ENCODE assay signal across 33 cellular contexts in genomic region chr4:43130228-43131021, GRCh38.
"Had no signal": no experiment of that assay in that cellular context is flagged by ENCODE, and none has a peak within 500 bp of the region (broad histone marks: within the 10 kb centered on the region; RNA-seq: fewer than 3 reads in every experiment).

No MANE protein-coding gene starts in this region.

- H3K27me3 ChIP-seq: ascending aorta, breast epithelium, cardiac muscle cell, colonic mucosa, dorsolateral prefrontal cortex, esophagus muscularis mucosa, foreskin keratinocyte, gastrocnemius medialis, heart left ventricle had no signal

- H3K4me3 Mint-ChIP-seq: activated CD4-positive, alpha-beta memory T cell treated with anti-CD3 and anti-CD28 coated beads, Interleukin-2, amount 10 ng/mL, durations not matched to agents 7 days and 5 days; activated CD4-positive, alpha-beta T cell treated with anti-CD3 and anti-CD28 coated beads, Interleukin-2, amount 10 ng/mL, durations not matched to agents 7 days and 5 days; activated naive CD4-positive, alpha-beta T cell treated with anti-CD3 and anti-CD28 coated beads, Interleukin-2, amount 10 ng/mL, durations not matched to agents 7 days and 5 days; activated naive CD8-positive, alpha-beta T cell treated with anti-CD3 and anti-CD28 coated beads, Interleukin-2, amount 10 ng/mL, durations not matched to agents 7 days and 5 days; activated T-cell treated with anti-CD3 and anti-CD28 coated beads, Interleukin-2, amount 50 U/mL, for 24 hours; activated T-cell treated with anti-CD3 and anti-CD28 coated beads, Interleukin-2, amount 50 U/mL, for 72 hours; brain; endodermal cell; T-helper 17 cell; T-helper 2 cell treated with Interferon-gamma antibody and Interleukin-4, amounts not matched to agents 5 μg/mL and 100 μg/mL, for 36 hours had no signal

- H3K27ac Mint-ChIP-seq: activated CD4-positive, alpha-beta memory T cell treated with anti-CD3 and anti-CD28 coated beads, Interleukin-2, amount 10 ng/mL, durations not matched to agents 7 days and 5 days; activated CD4-positive, alpha-beta T cell treated with anti-CD3 and anti-CD28 coated beads, Interleukin-2, amount 10 ng/mL, durations not matched to agents 7 days and 5 days; activated naive CD4-positive, alpha-beta T cell treated with anti-CD3 and anti-CD28 coated beads, Interleukin-2, amount 10 ng/mL, durations not matched to agents 7 days and 5 days; activated naive CD4-positive, alpha-beta T cell treated with anti-CD3 and anti-CD28 coated beads, Interleukin-2, amount 50 U/mL, for 72 hours; activated naive CD8-positive, alpha-beta T cell treated with anti-CD3 and anti-CD28 coated beads, Interleukin-2, amount 10 ng/mL, durations not matched to agents 7 days and 5 days; activated T-cell treated with anti-CD3 and anti-CD28 coated beads, Interleukin-2, amount 50 U/mL, for 24 hours; activated T-cell treated with anti-CD3 and anti-CD28 coated beads, Interleukin-2, amount 50 U/mL, for 72 hours; brain; endodermal cell; T-helper 17 cell; T-helper 2 cell treated with Interferon-gamma antibody and Interleukin-4, amounts not matched to agents 5 μg/mL and 100 μg/mL, for 36 hours had no signal

- H3K27me3 Mint-ChIP-seq: activated CD4-positive, alpha-beta memory T cell treated with anti-CD3 and anti-CD28 coated beads, Interleukin-2, amount 10 ng/mL, durations not matched to agents 7 days and 5 days; activated CD4-positive, alpha-beta T cell treated with anti-CD3 and anti-CD28 coated beads, Interleukin-2, amount 10 ng/mL, durations not matched to agents 7 days and 5 days; activated naive CD4-positive, alpha-beta T cell treated with anti-CD3 and anti-CD28 coated beads, Interleukin-2, amount 10 ng/mL, durations not matched to agents 7 days and 5 days; activated naive CD8-positive, alpha-beta T cell treated with anti-CD3 and anti-CD28 coated beads, Interleukin-2, amount 10 ng/mL, durations not matched to agents 7 days and 5 days; activated T-cell treated with anti-CD3 and anti-CD28 coated beads, Interleukin-2, amount 50 U/mL, for 24 hours; brain; T-helper 17 cell had no signal

- H3K36me3 ChIP-seq: ascending aorta, breast epithelium, cardiac muscle cell, colonic mucosa, esophagus muscularis mucosa, gastrocnemius medialis, heart left ventricle had no signal

- H3K9me3 Mint-ChIP-seq: activated CD4-positive, alpha-beta memory T cell treated with anti-CD3 and anti-CD28 coated beads, Interleukin-2, amount 10 ng/mL, durations not matched to agents 7 days and 5 days; activated CD4-positive, alpha-beta T cell treated with anti-CD3 and anti-CD28 coated beads, Interleukin-2, amount 10 ng/mL, durations not matched to agents 7 days and 5 days; activated naive CD4-positive, alpha-beta T cell treated with anti-CD3 and anti-CD28 coated beads, Interleukin-2, amount 10 ng/mL, durations not matched to agents 7 days and 5 days; brain; endodermal cell; T-helper 2 cell treated with Interferon-gamma antibody and Interleukin-4, amounts not matched to agents 5 μg/mL and 100 μg/mL, for 36 hours had no signal

- DNase-seq: activated CD4-positive, alpha-beta memory T cell treated with anti-CD3 and anti-CD28 coated beads, Interleukin-2, amount 10 ng/mL, durations not matched to agents 7 days and 5 days; activated CD4-positive, alpha-beta T cell treated with anti-CD3 and anti-CD28 coated beads for 1 hour; activated CD4-positive, alpha-beta T cell treated with anti-CD3 and anti-CD28 coated beads for 4 hours; activated CD4-positive, alpha-beta T cell treated with anti-CD3 and anti-CD28 coated beads, Interleukin-2, amount 10 ng/mL, durations not matched to agents 7 days and 5 days; activated CD4-positive, alpha-beta T cell treated with anti-CD3 and anti-CD28 coated beads, Interleukin-2, amount 50 U/mL, for 4 hours; activated CD8-positive, alpha-beta memory T cell treated with anti-CD3 and anti-CD28 coated beads, Interleukin-2, amount 50 U/mL, for 48 hours; activated gamma-delta T cell; activated naive CD4-positive, alpha-beta T cell; activated naive CD4-positive, alpha-beta T cell treated with anti-CD3 and anti-CD28 coated beads, Interleukin-2, amount 10 ng/mL, durations not matched to agents 7 days and 5 days; activated naive CD8-positive, alpha-beta T cell treated with anti-CD3 and anti-CD28 coated beads, Interleukin-2, amount 10 ng/mL, durations not matched to agents 7 days and 5 days; activated T-cell treated with anti-CD3 and anti-CD28 coated beads for 4 hours; activated T-cell treated with anti-CD3 and anti-CD28 coated beads, Interleukin-2, amount 50 U/mL, for 24 hours; activated T-cell treated with anti-CD3 and anti-CD28 coated beads, Interleukin-2, amount 50 U/mL, for 72 hours; central memory CD4-positive, alpha-beta T cell; cerebellar nuclear complex; colonic mucosa; dorsolateral prefrontal cortex; effector memory CD4-positive, alpha-beta T cell; endodermal cell; erythroblast; foreskin keratinocyte; gastrocnemius medialis; glutamatergic neuron; heart left ventricle; T-helper 17 cell; T1000 had no signal

- H3K9me3 ChIP-seq: ascending aorta, breast epithelium, colonic mucosa, esophagus muscularis mucosa, gastrocnemius medialis, heart left ventricle had no signal

- ATAC-seq: activated naive CD4-positive, alpha-beta T cell treated with anti-CD3 and anti-CD28 coated beads, Interleukin-2, amount 50 U/mL, for 72 hours; activated T-cell treated with anti-CD3 and anti-CD28 coated beads, Interleukin-2, amount 50 U/mL, for 72 hours; foreskin keratinocyte; gastrocnemius medialis; heart left ventricle; T-helper 17 cell had no signal

- H3K4me1 ChIP-seq: ascending aorta, breast epithelium, colonic mucosa, esophagus muscularis mucosa, foreskin keratinocyte, gastrocnemius medialis, heart left ventricle had no signal

- H3K4me3 ChIP-seq: ascending aorta, breast epithelium, cardiac muscle cell, colonic mucosa, dorsolateral prefrontal cortex, esophagus muscularis mucosa, gastrocnemius medialis, heart left ventricle had no signal

- H3K36me3 Mint-ChIP-seq: activated naive CD4-positive, alpha-beta T cell treated with anti-CD3 and anti-CD28 coated beads, Interleukin-2, amount 10 ng/mL, durations not matched to agents 7 days and 5 days; activated naive CD4-positive, alpha-beta T cell treated with anti-CD3 and anti-CD28 coated beads, Interleukin-2, amount 50 U/mL, for 72 hours; activated naive CD8-positive, alpha-beta T cell treated with anti-CD3 and anti-CD28 coated beads, Interleukin-2, amount 10 ng/mL, durations not matched to agents 7 days and 5 days; brain had no signal

- H3K27ac ChIP-seq: ascending aorta, breast epithelium, cardiac muscle cell, colonic mucosa, dorsolateral prefrontal cortex, esophagus muscularis mucosa, foreskin keratinocyte, gastrocnemius medialis, heart left ventricle had no signal

- H3K4me1 Mint-ChIP-seq: activated CD4-positive, alpha-beta memory T cell treated with anti-CD3 and anti-CD28 coated beads, Interleukin-2, amount 10 ng/mL, durations not matched to agents 7 days and 5 days; activated CD4-positive, alpha-beta T cell treated with anti-CD3 and anti-CD28 coated beads, Interleukin-2, amount 10 ng/mL, durations not matched to agents 7 days and 5 days; activated naive CD4-positive, alpha-beta T cell treated with anti-CD3 and anti-CD28 coated beads, Interleukin-2, amount 10 ng/mL, durations not matched to agents 7 days and 5 days; T-helper 17 cell had no signal
